In the genomic region with DNA sequence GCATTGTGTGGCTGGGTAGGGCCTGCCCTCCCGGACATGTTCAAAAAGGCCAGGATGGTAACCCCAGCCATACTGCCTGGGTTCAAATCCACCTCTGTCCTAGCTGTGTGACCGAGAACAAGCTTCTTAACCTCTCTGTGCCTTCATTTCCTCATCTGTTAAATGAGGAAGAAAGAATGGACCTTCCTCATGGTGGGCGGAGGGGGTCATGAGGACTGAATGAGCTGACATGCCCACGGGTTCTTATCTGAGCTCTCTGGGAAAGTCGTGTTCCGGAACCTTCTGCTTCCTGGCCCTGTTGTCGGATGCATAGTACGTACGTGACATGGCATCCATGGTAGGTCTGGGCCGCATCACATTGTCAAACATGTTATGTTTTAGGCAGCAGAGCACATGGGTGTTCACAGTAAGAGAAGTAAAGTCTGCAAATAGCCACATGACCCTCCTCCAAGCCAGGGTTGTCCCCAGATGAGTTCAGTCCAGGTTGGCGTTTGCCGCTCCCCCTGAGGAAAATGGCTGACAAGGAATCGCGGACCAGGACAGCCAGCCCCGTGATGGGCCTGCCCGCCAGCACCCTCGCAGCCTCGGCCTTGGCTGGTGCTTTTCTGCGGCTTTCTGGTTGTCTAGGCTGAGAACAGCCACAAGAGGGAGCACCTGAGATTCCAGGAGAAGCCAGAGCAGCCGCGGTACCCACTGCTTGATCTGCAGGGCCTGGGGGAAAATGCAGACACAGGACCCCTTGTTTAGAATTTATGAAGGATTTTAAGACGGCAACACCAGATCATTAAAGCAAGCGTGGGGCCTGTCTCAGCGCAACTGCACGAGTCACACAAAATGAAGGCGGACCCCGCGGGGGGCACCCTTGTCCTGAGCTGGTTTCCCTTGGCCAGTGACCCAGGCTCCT, we compare ENCODE assay signal across 1 cellular context.
TF ChIP-seq lines count a peak whose summit lies in the region.

No MANE protein-coding gene starts in this region.

TF ChIP-seq in HepG2, 621 proteins besides CTCF, POLR2A, EP300 and RAD21 (continued from another document and continues in another):
- TF ChIP-seq, protein P1, sequence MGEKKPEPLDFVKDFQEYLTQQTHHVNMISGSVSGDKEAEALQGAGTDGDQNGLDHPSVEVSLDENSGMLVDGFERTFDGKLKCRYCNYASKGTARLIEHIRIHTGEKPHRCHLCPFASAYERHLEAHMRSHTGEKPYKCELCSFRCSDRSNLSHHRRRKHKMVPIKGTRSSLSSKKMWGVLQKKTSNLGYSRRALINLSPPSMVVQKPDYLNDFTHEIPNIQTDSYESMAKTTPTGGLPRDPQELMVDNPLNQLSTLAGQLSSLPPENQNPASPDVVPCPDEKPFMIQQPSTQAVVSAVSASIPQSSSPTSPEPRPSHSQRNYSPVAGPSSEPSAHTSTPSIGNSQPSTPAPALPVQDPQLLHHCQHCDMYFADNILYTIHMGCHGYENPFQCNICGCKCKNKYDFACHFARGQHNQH (CRISPR knock-in tag; IDR thresholded peaks at IDR 0.05): peak; percentile 26; the same call in 1 of the 2 replicates
- no peak for TF ChIP-seq ATF7 (IDR thresholded peaks at IDR 0.05)
- no peak for TF ChIP-seq ATF7 (CRISPR knock-in tag; IDR thresholded peaks at IDR 0.05)
- TF ChIP-seq, protein P2, sequence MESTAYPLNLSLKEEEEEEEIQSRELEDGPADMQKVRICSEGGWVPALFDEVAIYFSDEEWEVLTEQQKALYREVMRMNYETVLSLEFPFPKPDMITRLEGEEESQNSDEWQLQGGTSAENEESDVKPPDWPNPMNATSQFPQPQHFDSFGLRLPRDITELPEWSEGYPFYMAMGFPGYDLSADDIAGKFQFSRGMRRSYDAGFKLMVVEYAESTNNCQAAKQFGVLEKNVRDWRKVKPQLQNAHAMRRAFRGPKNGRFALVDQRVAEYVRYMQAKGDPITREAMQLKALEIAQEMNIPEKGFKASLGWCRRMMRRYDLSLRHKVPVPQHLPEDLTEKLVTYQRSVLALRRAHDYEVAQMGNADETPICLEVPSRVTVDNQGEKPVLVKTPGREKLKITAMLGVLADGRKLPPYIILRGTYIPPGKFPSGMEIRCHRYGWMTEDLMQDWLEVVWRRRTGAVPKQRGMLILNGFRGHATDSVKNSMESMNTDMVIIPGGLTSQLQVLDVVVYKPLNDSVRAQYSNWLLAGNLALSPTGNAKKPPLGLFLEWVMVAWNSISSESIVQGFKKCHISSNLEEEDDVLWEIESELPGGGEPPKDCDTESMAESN (CRISPR knock-in tag; conservative IDR thresholded peaks at IDR 0.05): 0 out of 2 replicates have a peak, but pooled peaks have one; percentile 23
- no peak for TF ChIP-seq NCOA2 (CRISPR knock-in tag; IDR thresholded peaks at IDR 0.05)
- TF ChIP-seq, protein P3, sequence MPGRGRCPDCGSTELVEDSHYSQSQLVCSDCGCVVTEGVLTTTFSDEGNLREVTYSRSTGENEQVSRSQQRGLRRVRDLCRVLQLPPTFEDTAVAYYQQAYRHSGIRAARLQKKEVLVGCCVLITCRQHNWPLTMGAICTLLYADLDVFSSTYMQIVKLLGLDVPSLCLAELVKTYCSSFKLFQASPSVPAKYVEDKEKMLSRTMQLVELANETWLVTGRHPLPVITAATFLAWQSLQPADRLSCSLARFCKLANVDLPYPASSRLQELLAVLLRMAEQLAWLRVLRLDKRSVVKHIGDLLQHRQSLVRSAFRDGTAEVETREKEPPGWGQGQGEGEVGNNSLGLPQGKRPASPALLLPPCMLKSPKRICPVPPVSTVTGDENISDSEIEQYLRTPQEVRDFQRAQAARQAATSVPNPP (CRISPR knock-in tag; IDR thresholded peaks at IDR 0.05): no peak
- TF ChIP-seq HNF4G (IDR thresholded peaks at IDR 0.05; ENCODE audit: borderline replicate concordance, low read depth, low read length): no peak
- no peak for TF ChIP-seq HNF4G (CRISPR knock-in tag; IDR thresholded peaks at IDR 0.05; ENCODE audit: borderline replicate concordance, low read depth)
- TF ChIP-seq ZFP82 (CRISPR knock-in tag; IDR thresholded peaks at IDR 0.05; ENCODE audit: borderline replicate concordance): no peak
- no peak for TF ChIP-seq ZNF563 (CRISPR knock-in tag; IDR thresholded peaks at IDR 0.05)
- no peak for TF ChIP-seq KAT7 (CRISPR knock-in tag; IDR thresholded peaks at IDR 0.05; ENCODE audit: borderline replicate concordance)
- no peak for TF ChIP-seq ZMAT3 (CRISPR knock-in tag; conservative IDR thresholded peaks at IDR 0.05)
- TF ChIP-seq, protein P4, sequence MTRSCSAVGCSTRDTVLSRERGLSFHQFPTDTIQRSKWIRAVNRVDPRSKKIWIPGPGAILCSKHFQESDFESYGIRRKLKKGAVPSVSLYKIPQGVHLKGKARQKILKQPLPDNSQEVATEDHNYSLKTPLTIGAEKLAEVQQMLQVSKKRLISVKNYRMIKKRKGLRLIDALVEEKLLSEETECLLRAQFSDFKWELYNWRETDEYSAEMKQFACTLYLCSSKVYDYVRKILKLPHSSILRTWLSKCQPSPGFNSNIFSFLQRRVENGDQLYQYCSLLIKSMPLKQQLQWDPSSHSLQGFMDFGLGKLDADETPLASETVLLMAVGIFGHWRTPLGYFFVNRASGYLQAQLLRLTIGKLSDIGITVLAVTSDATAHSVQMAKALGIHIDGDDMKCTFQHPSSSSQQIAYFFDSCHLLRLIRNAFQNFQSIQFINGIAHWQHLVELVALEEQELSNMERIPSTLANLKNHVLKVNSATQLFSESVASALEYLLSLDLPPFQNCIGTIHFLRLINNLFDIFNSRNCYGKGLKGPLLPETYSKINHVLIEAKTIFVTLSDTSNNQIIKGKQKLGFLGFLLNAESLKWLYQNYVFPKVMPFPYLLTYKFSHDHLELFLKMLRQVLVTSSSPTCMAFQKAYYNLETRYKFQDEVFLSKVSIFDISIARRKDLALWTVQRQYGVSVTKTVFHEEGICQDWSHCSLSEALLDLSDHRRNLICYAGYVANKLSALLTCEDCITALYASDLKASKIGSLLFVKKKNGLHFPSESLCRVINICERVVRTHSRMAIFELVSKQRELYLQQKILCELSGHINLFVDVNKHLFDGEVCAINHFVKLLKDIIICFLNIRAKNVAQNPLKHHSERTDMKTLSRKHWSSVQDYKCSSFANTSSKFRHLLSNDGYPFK (CRISPR knock-in tag; IDR thresholded peaks at IDR 0.05; ENCODE audit: borderline replicate concordance): peak; percentile 44; the same call in 1 of the 2 replicates
- no peak for TF ChIP-seq ZNF496 (CRISPR knock-in tag; IDR thresholded peaks at IDR 0.05; ENCODE audit: insufficient replicate concordance)
- TF ChIP-seq, protein P5, sequence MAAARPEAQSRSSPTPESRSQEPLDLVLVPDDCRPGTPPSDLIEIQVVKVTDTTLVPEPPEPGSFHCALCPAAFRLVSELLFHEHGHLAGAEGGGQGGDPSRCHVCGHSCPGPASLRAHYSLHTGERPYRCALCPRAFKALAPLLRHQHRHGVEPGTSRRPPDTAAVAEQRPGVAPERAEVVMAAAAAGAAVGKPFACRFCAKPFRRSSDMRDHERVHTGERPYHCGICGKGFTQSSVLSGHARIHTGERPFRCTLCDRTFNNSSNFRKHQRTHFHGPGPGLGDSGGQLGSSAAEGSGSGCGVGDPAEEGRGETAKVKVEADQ (CRISPR knock-in tag; IDR thresholded peaks at IDR 0.05; ENCODE audit: borderline replicate concordance): no peak
- TF ChIP-seq THYN1 (CRISPR knock-in tag; IDR thresholded peaks at IDR 0.05; ENCODE audit: borderline replicate concordance, low read depth): no peak
- TF ChIP-seq ZBTB1 (CRISPR knock-in tag; IDR thresholded peaks at IDR 0.05; ENCODE audit: borderline replicate concordance): no peak
- TF ChIP-seq FLYWCH1 (CRISPR knock-in tag; IDR thresholded peaks at IDR 0.05): no peak
- TF ChIP-seq, protein P6, sequence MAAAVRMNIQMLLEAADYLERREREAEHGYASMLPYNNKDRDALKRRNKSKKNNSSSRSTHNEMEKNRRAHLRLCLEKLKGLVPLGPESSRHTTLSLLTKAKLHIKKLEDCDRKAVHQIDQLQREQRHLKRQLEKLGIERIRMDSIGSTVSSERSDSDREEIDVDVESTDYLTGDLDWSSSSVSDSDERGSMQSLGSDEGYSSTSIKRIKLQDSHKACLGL (CRISPR knock-in tag; IDR thresholded peaks at IDR 0.05): no peak; the same call in 1 of the 2 replicates
- TF ChIP-seq IRF2 (CRISPR knock-in tag; IDR thresholded peaks at IDR 0.05): no peak
- TF ChIP-seq, protein P7, sequence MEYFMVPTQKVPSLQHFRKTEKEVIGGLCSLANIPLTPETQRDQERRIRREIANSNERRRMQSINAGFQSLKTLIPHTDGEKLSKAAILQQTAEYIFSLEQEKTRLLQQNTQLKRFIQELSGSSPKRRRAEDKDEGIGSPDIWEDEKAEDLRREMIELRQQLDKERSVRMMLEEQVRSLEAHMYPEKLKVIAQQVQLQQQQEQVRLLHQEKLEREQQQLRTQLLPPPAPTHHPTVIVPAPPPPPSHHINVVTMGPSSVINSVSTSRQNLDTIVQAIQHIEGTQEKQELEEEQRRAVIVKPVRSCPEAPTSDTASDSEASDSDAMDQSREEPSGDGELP (IDR thresholded peaks at IDR 0.05; ENCODE audit: borderline replicate concordance, low read depth): no peak
- TF ChIP-seq TCF7L2 (IDR thresholded peaks at IDR 0.05; ENCODE audit: low read depth, low read length): no peak
- TF ChIP-seq ZNF101 (CRISPR knock-in tag; IDR thresholded peaks at IDR 0.05; ENCODE audit: borderline replicate concordance, low read depth): no peak
- TF ChIP-seq, protein P8, sequence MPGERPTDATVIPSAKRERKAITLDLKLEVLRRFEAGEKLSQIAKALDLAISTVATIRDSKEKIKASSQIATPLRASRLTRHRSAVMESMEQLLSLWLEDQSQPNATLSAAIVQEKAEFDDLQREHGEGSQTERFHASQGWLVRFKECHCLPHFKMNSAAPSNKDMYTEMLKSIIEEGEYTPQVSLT (CRISPR knock-in tag; IDR thresholded peaks at IDR 0.05; ENCODE audit: borderline replicate concordance, low read depth): no peak
- TF ChIP-seq, protein P9, sequence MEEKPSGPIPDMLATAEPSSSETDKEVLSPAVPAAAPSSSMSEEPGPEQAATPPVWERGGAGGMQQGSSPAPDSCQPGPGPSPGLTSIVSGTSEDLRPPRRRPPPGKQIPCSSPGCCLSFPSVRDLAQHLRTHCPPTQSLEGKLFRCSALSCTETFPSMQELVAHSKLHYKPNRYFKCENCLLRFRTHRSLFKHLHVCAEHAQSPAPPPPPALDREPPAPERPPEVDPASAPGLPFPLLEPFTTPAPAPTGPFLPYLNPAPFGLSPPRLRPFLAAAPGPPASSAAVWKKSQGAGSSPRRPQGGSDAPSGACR (CRISPR knock-in tag; IDR thresholded peaks at IDR 0.05): peak; percentile 52; the same call in 1 of the 2 replicates
- no peak for TF ChIP-seq JARID2 (CRISPR knock-in tag; IDR thresholded peaks at IDR 0.05; ENCODE audit: insufficient replicate concordance)
- TF ChIP-seq PITX1 (CRISPR knock-in tag; IDR thresholded peaks at IDR 0.05): no peak
- no peak for TF ChIP-seq ZNF382 (CRISPR knock-in tag; IDR thresholded peaks at IDR 0.05; ENCODE audit: borderline replicate concordance)
- TF ChIP-seq TSC22D2 (CRISPR knock-in tag; IDR thresholded peaks at IDR 0.05; ENCODE audit: borderline replicate concordance): no peak
- 0 out of 2 replicates have a peak, but pooled peaks have one; percentile 51 for TF ChIP-seq KAT8 (CRISPR knock-in tag; IDR thresholded peaks at IDR 0.05)
- TF ChIP-seq, protein P10, sequence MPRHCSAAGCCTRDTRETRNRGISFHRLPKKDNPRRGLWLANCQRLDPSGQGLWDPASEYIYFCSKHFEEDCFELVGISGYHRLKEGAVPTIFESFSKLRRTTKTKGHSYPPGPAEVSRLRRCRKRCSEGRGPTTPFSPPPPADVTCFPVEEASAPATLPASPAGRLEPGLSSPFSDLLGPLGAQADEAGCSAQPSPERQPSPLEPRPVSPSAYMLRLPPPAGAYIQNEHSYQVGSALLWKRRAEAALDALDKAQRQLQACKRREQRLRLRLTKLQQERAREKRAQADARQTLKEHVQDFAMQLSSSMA (CRISPR knock-in tag; IDR thresholded peaks at IDR 0.05): no peak
- no peak for TF ChIP-seq ZNF136 (CRISPR knock-in tag; IDR thresholded peaks at IDR 0.05; ENCODE audit: low read depth)
- TF ChIP-seq, protein P11, sequence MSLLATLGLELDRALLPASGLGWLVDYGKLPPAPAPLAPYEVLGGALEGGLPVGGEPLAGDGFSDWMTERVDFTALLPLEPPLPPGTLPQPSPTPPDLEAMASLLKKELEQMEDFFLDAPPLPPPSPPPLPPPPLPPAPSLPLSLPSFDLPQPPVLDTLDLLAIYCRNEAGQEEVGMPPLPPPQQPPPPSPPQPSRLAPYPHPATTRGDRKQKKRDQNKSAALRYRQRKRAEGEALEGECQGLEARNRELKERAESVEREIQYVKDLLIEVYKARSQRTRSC (CRISPR knock-in tag; IDR thresholded peaks at IDR 0.05; ENCODE audit: low read depth): no peak
- TF ChIP-seq, protein P12, sequence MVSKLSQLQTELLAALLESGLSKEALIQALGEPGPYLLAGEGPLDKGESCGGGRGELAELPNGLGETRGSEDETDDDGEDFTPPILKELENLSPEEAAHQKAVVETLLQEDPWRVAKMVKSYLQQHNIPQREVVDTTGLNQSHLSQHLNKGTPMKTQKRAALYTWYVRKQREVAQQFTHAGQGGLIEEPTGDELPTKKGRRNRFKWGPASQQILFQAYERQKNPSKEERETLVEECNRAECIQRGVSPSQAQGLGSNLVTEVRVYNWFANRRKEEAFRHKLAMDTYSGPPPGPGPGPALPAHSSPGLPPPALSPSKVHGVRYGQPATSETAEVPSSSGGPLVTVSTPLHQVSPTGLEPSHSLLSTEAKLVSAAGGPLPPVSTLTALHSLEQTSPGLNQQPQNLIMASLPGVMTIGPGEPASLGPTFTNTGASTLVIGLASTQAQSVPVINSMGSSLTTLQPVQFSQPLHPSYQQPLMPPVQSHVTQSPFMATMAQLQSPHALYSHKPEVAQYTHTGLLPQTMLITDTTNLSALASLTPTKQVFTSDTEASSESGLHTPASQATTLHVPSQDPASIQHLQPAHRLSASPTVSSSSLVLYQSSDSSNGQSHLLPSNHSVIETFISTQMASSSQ (IDR thresholded peaks at IDR 0.05; ENCODE audit: low read depth): no peak
- TF ChIP-seq, protein P12 (CRISPR knock-in tag; IDR thresholded peaks at IDR 0.05; ENCODE audit: borderline replicate concordance): no peak
